Comparison of ENCODE assay signal across 16 cellular contexts in the genomic region with DNA sequence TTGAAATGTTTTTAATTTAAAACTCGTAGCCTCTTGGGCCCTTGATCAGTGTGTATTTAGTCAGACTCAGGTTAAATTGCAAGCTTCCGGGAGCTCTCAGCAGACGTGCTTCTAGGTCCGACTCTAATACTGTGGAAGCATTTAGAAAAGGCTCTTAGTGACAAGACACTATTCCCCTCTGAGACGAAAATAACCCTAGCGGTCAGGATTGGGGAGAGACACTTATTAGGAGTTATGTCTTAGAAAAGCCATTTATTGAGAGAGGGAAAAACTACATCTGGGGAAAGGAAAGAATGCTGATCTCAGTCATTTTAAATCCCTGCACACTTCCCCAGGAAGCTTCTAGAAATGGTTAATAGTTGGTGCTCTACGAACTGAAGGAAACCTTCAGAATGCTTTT.
"Had no signal": no experiment of that assay in that cellular context is flagged by ENCODE, and none has a peak within 500 bp of the region (broad histone marks: within the 10 kb centered on the region; RNA-seq: fewer than 3 reads in every experiment).

No MANE protein-coding gene starts in this region.

- H3K9me3 ChIP-seq: body of pancreas, esophagus muscularis mucosa, heart right ventricle, upper lobe of right lung had no signal

- H3K9ac ChIP-seq: parathyroid adenoma had no signal

- H3K27ac ChIP-seq: body of pancreas, esophagus muscularis mucosa, parathyroid adenoma, upper lobe of right lung had no signal

- H3K4me1 ChIP-seq: body of pancreas, esophagus muscularis mucosa, heart right ventricle, parathyroid adenoma, upper lobe of right lung had no signal

- DNase-seq: activated CD4-positive, alpha-beta T cell treated with anti-CD3 and anti-CD28 coated beads, Interleukin-2, amount 10 ng/mL, durations not matched to agents 7 days and 5 days; activated CD8-positive, alpha-beta memory T cell treated with anti-CD3 and anti-CD28 coated beads, Interleukin-2, amount 50 U/mL, for 4 hours; activated CD8-positive, alpha-beta T cell treated with anti-CD3 and anti-CD28 coated beads, Interleukin-2, amount 10 ng/mL, durations not matched to agents 7 days and 5 days; activated naive CD4-positive, alpha-beta T cell treated with anti-CD3 and anti-CD28 coated beads for 36 hours; activated T-cell treated with anti-CD3 and anti-CD28 coated beads, Interleukin-2, amount 50 U/mL, for 4 hours; body of pancreas; cortex of kidney; effector CD4-positive, alpha-beta T cell; heart right ventricle; mesendoderm; naive thymus-derived CD8-positive, alpha-beta T cell; stimulated activated CD4-positive, alpha-beta T cell treated with anti-CD3 and anti-CD28 coated beads, Interleukin-2, amount 100 ng/mL, for 48 hours; stimulated activated naive CD8-positive, alpha-beta T cell treated with anti-CD3 and anti-CD28 coated beads, Interleukin-15, amount 100 ng/mL, for 72 hours; upper lobe of right lung had no signal

- H3K9me3 Mint-ChIP-seq: activated CD4-positive, alpha-beta T cell treated with anti-CD3 and anti-CD28 coated beads, Interleukin-2, amount 10 ng/mL, durations not matched to agents 7 days and 5 days; activated naive CD4-positive, alpha-beta T cell treated with anti-CD3 and anti-CD28 coated beads for 36 hours; activated T-cell treated with anti-CD3 and anti-CD28 coated beads, Interleukin-2, amount 50 U/mL, for 4 hours; naive thymus-derived CD8-positive, alpha-beta T cell had no signal

- H3K4me3 ChIP-seq: body of pancreas, esophagus muscularis mucosa, heart right ventricle, upper lobe of right lung had no signal

- H3K4me1 Mint-ChIP-seq: activated CD4-positive, alpha-beta T cell treated with anti-CD3 and anti-CD28 coated beads, Interleukin-2, amount 10 ng/mL, durations not matched to agents 7 days and 5 days; naive thymus-derived CD8-positive, alpha-beta T cell; stimulated activated naive CD8-positive, alpha-beta T cell treated with anti-CD3 and anti-CD28 coated beads, Interleukin-15, amount 100 ng/mL, for 72 hours had no signal

- H3K27ac Mint-ChIP-seq: activated CD4-positive, alpha-beta T cell treated with anti-CD3 and anti-CD28 coated beads, Interleukin-2, amount 10 ng/mL, durations not matched to agents 7 days and 5 days; activated CD8-positive, alpha-beta T cell treated with anti-CD3 and anti-CD28 coated beads, Interleukin-2, amount 10 ng/mL, durations not matched to agents 7 days and 5 days; activated naive CD4-positive, alpha-beta T cell treated with anti-CD3 and anti-CD28 coated beads for 36 hours; stimulated activated naive CD8-positive, alpha-beta T cell treated with anti-CD3 and anti-CD28 coated beads, Interleukin-15, amount 100 ng/mL, for 72 hours had no signal

- H3K36me3 Mint-ChIP-seq: naive thymus-derived CD8-positive, alpha-beta T cell had no signal

- H3K27me3 Mint-ChIP-seq: activated CD4-positive, alpha-beta T cell treated with anti-CD3 and anti-CD28 coated beads, Interleukin-2, amount 10 ng/mL, durations not matched to agents 7 days and 5 days; naive thymus-derived CD8-positive, alpha-beta T cell; stimulated activated naive CD8-positive, alpha-beta T cell treated with anti-CD3 and anti-CD28 coated beads, Interleukin-15, amount 100 ng/mL, for 72 hours had no signal

- H3K4me3 Mint-ChIP-seq: activated CD4-positive, alpha-beta T cell treated with anti-CD3 and anti-CD28 coated beads, Interleukin-2, amount 10 ng/mL, durations not matched to agents 7 days and 5 days; activated CD8-positive, alpha-beta T cell treated with anti-CD3 and anti-CD28 coated beads, Interleukin-2, amount 10 ng/mL, durations not matched to agents 7 days and 5 days; activated naive CD4-positive, alpha-beta T cell treated with anti-CD3 and anti-CD28 coated beads for 36 hours; activated T-cell treated with anti-CD3 and anti-CD28 coated beads, Interleukin-2, amount 50 U/mL, for 4 hours; naive thymus-derived CD8-positive, alpha-beta T cell; stimulated activated naive CD8-positive, alpha-beta T cell treated with anti-CD3 and anti-CD28 coated beads, Interleukin-15, amount 100 ng/mL, for 72 hours had no signal

- H3K27me3 ChIP-seq: body of pancreas had no signal

- H3K79me2 ChIP-seq: parathyroid adenoma had no signal

- H3K36me3 ChIP-seq: esophagus muscularis mucosa, heart right ventricle, upper lobe of right lung had no signal

- H2AFZ ChIP-seq: parathyroid adenoma had no signal
